In the genomic region with DNA sequence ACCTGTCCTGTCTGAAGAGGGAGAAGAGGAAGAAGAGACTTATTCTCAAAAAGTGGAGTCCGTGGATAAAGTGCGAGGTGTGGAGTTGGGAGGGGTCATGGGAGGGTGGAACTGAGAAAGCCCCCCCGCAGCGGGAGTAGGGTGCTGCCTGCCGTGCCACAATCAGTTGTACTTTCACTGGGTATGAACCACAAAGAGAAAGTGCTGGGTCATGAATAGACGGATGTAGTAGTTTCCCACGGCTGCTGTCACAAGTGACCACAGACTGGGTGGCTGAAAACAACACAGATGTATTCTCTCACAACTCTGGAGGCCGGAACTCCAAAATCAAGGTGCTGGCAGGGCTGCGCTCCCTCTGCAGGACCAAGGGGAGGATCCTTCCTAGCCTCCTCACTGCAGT, we compare ENCODE assay signal across 9 cellular contexts. TPM values are rescaled to one million over a fixed set of nuclear protein-coding genes. Genes with fewer than 3 reads are reported as not detected.
A peak's percentile ranks its signal among the peaks of the same experiment; 100 is the strongest.
DNase-seq lines count a peak whose midpoint lies in the region; ATAC-seq and TF ChIP-seq lines count a peak whose summit lies in the region.
"Had no signal": no experiment of that assay in that cellular context is flagged by ENCODE, and none has a peak within 500 bp of the region (broad histone marks: within the 10 kb centered on the region; RNA-seq: fewer than 3 reads in every experiment).

No MANE protein-coding gene starts in this region.

- ATAC-seq in GM18499 (IDR thresholded peaks at IDR 0.05; ENCODE audit: insufficient read depth, unreplicated experiment), result peak; percentile 93
- peak; percentile 82 for ATAC-seq in GM21381 (IDR thresholded peaks at IDR 0.05; ENCODE audit: unreplicated experiment)
- peak; percentile 89 for ATAC-seq in HG03442 (IDR thresholded peaks at IDR 0.05; ENCODE audit: unreplicated experiment)
- ATAC-seq in effector memory CD8-positive, alpha-beta T cell (replicated peaks), result peak; percentile 83
- ATAC-seq in HG03025 (IDR thresholded peaks at IDR 0.05; ENCODE audit: low FRiP score, unreplicated experiment), result no peak
- ATAC-seq in CD4-positive, alpha-beta T cell (ENCODE audit: poor library complexity), result no peak

- intact Hi-C loops in CD4-positive, alpha-beta T cell (cut with DNase I, micrococcal nuclease), result no loop called here

- H3K4me1 Mint-ChIP-seq in effector memory CD8-positive, alpha-beta T cell (ENCODE audit: low read depth in 2 of 2), result peaks cover 3 to 4% of the 10 kb centered on the region in 2 donors
- H3K4me1 Mint-ChIP-seq in CD4-positive, alpha-beta T cell (ENCODE audit: low read depth), result no peaks in the 10 kb centered on the region

- no peaks in the 10 kb centered on the region for H3K36me3 Mint-ChIP-seq in effector memory CD8-positive, alpha-beta T cell (ENCODE audit: insufficient read depth)
- H3K36me3 Mint-ChIP-seq in CD4-positive, alpha-beta T cell (ENCODE audit: low read depth), result no peaks in the 10 kb centered on the region

- peaks cover 5 to 11% of the 10 kb centered on the region in 2 donors for H3K27me3 Mint-ChIP-seq in effector memory CD8-positive, alpha-beta T cell
- peaks cover 6% of the 10 kb centered on the region for H3K27me3 Mint-ChIP-seq in CD4-positive, alpha-beta T cell

- no peak overlapping the region for H3K27ac ChIP-seq in CD4-positive, alpha-beta T cell (ENCODE audit: low read depth, low read length)

- H3K27ac Mint-ChIP-seq in effector memory CD8-positive, alpha-beta T cell, result no peak overlapping the region
- no peak overlapping the region for H3K27ac Mint-ChIP-seq in CD4-positive, alpha-beta T cell

- no peaks in the 10 kb centered on the region for H3K9me3 Mint-ChIP-seq in effector memory CD8-positive, alpha-beta T cell
- no peaks in the 10 kb centered on the region for H3K9me3 Mint-ChIP-seq in CD4-positive, alpha-beta T cell

- TF ChIP-seq CTCF in CD4-positive, alpha-beta T cell (IDR thresholded peaks at IDR 0.05), result no peak

- CTCF ChIA-PET in CD4-positive, alpha-beta T cell (lab: Charles Lee), result no interaction called here

- peak in 2 of 3 experiments; percentile 16 to 22 for DNase-seq in effector memory CD8-positive, alpha-beta T cell
- DNase-seq in NCI-H1105 treated with DMSO at 0.1 percent for 48 hours (lab: John Stamatoyannopoulos, UW) (no peak), amniotic stem cell (lab: John Stamatoyannopoulos, UW) (no peak)
- no peak for DNase-seq in CD4-positive, alpha-beta T cell
- DNase-seq: NCI-H1436 had no signal

- no peak overlapping the region for H3K4me3 Mint-ChIP-seq in effector memory CD8-positive, alpha-beta T cell
- no peak overlapping the region for H3K4me3 Mint-ChIP-seq in CD4-positive, alpha-beta T cell

- no peaks in the 10 kb centered on the region for H3K9me3 ChIP-seq in CD4-positive, alpha-beta T cell (ENCODE audit: control insufficient read depth, low read length)

- H3K27me3 ChIP-seq in CD4-positive, alpha-beta T cell (ENCODE audit: control insufficient read depth, insufficient read depth, low read length), result no peaks in the 10 kb centered on the region

- POLR2A ChIA-PET in CD4-positive, alpha-beta T cell (lab: Charles Lee), result no interaction called here

RNA-seq across cellular contexts. Expression of gene DNAH10, which starts 5.5 kb away (rescaled TPM):
- under 1 TPM; 0.16 to 0.17 TPM for total RNA-seq in CD4-positive, alpha-beta T cell

RNA-seq across cellular contexts. Expression of gene ATP6V0A2, which starts 55.5 kb away (rescaled TPM):
- total RNA-seq in CD4-positive, alpha-beta T cell, result 10 to 100 TPM; 25.3 to 26.6 TPM

Comparison
In these comparisons a context has a peak if more than half of its experiments do, and no peak if none do; other contexts are left out.
1. ATAC-seq: peak in GM18499 (single experiment), GM21381 (single experiment), HG03442 (single experiment) and effector memory CD8-positive, alpha-beta T cell (single experiment); none in HG03025 (single experiment) and CD4-positive, alpha-beta T cell (single experiment).
2. DNase-seq: peak in effector memory CD8-positive, alpha-beta T cell (2 of 3); none in NCI-H1105 treated with DMSO at 0.1 percent for 48 hours (single experiment), amniotic stem cell (single experiment) and CD4-positive, alpha-beta T cell (0 of 10).